11 cellular contexts compared by ENCODE assay signal in the genomic region with DNA sequence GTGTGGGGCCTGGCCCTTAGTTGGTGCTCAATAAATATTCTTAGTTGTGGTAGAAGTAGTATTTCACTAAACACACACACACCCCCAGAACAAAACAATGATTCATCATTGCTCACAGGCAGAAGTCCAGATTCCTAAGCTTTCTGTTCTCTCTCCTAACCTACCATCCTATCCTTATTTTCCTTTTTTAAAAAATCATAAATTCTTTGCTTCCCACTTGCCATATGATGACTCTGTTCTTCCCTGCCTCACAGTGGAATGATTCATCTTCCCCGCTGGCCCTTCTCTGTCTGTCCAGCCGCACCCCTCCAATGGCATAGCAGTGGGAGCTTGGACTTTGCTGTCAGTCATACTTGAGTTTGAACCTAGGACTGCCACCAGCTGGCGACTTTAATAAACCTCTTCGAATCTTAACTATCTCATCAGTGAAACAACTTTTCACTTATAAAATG. TPM values are rescaled to one million over a fixed set of nuclear protein-coding genes. Genes with fewer than 3 reads are reported as not detected.
DNase-seq lines count a peak whose midpoint lies in the region; ATAC-seq and TF ChIP-seq lines count a peak whose summit lies in the region.
"Had no signal": no experiment of that assay in that cellular context is flagged by ENCODE, and none has a peak within 500 bp of the region (broad histone marks: within the 10 kb centered on the region; RNA-seq: fewer than 3 reads in every experiment).

No MANE protein-coding gene starts in this region.

- WGBS in smooth muscle cell (ENCODE audit: low lambda C conversion rate): 36% methylated on average over 4 of the region's 4 CpGs

- ATAC-seq in GM19328 (IDR thresholded peaks at IDR 0.05; ENCODE audit: unreplicated experiment): no peak
- ATAC-seq: gastroesophageal sphincter, sciatic nerve had no signal

- H3K9me3 ChIP-seq in smooth muscle cell (replicated peaks; ENCODE audit: low read depth): no peaks in the 10 kb centered on the region
- H3K9me3 ChIP-seq: gastroesophageal sphincter had no signal

- H3K27me3 ChIP-seq in smooth muscle cell (ENCODE audit: low read depth): peaks cover 39% of the 10 kb centered on the region

- no peaks in the 10 kb centered on the region for H3K4me1 ChIP-seq in smooth muscle cell (ENCODE audit: low read depth)

- H3F3A ChIP-seq in smooth muscle cell (ENCODE audit: low read depth): no peaks in the 10 kb centered on the region

- H4K20me1 ChIP-seq in smooth muscle cell (ENCODE audit: low read depth): no peaks in the 10 kb centered on the region

- no peak overlapping the region for H2AFZ ChIP-seq in smooth muscle cell (ENCODE audit: low read depth)

- H3K9ac ChIP-seq in smooth muscle cell (ENCODE audit: low read depth): no peak overlapping the region

- DNase-seq in DMS 273 (lab: John Stamatoyannopoulos, UW; ENCODE audit: unreplicated experiment) (peak; percentile 13), DMS 273 treated with DMSO at 0.1 percent for 48 hours (lab: John Stamatoyannopoulos, UW) (no peak), RPMI7951 (ENCODE audit: low read depth) (peak; percentile 91), fibroblast of gingiva (ENCODE audit: low read depth) (peak; percentile 46), smooth muscle cell (lab: John Stamatoyannopoulos, UW; ENCODE audit: unreplicated experiment) (no peak), substantia nigra (lab: John Stamatoyannopoulos, UW) (no peak), NCI-H524 treated with DMSO at 0.1 percent for 48 hours (lab: John Stamatoyannopoulos, UW) (no peak)

- H3K4me3 ChIP-seq in smooth muscle cell: no peak overlapping the region
- H3K4me3 ChIP-seq: gastroesophageal sphincter had no signal

- no peak for TF ChIP-seq CTCF in smooth muscle cell (IDR thresholded peaks at IDR 0.05; ENCODE audit: borderline replicate concordance, insufficient read depth, poor library complexity, severe bottlenecking)

- H3K4me2 ChIP-seq in smooth muscle cell: peak overlapping the region; percentile 30

- H3K27ac ChIP-seq in smooth muscle cell (ENCODE audit: low read depth) (peak overlapping the region; percentile 56), substantia nigra (ENCODE audit: low read depth, low read length, poor library complexity, severe bottlenecking) (no peak overlapping the region)
- H3K27ac ChIP-seq: 22Rv1, gastroesophageal sphincter had no signal

- no peaks in the 10 kb centered on the region for H3K36me3 ChIP-seq in smooth muscle cell (ENCODE audit: low read depth)
- H3K36me3 ChIP-seq: gastroesophageal sphincter had no signal

- no peaks in the 10 kb centered on the region for H3K79me2 ChIP-seq in smooth muscle cell (ENCODE audit: low read depth)

RNA-seq across cellular contexts. Expression of gene EML6, which starts 5.2 kb away (rescaled TPM):
- 0.72 and 2.1 TPM in 2 replicates for total RNA-seq in RPMI7951 (2014; rRNA removed; shearing (Covaris generic))
- 0.49 and 9.7 TPM in 2 replicates for total RNA-seq in smooth muscle cell
- 0.54 and 1.5 TPM in 2 replicates for polyA plus RNA-seq in smooth muscle cell

Comparison
In these comparisons a context has a peak if more than half of its experiments do, and no peak if none do; other contexts are left out.
1. DNase-seq: peak in DMS 273 (single experiment), RPMI7951 (single experiment) and fibroblast of gingiva (single experiment); none in DMS 273 treated with DMSO at 0.1 percent for 48 hours (single experiment), smooth muscle cell (single experiment), substantia nigra (0 of 49) and NCI-H524 treated with DMSO at 0.1 percent for 48 hours (single experiment).